In genomic region chr12:128797119-128798118, GRCh38 we compare ENCODE assay signal across 8 cellular contexts. TPM values are rescaled to one million over a fixed set of nuclear protein-coding genes. Genes with fewer than 3 reads are reported as not detected.
A peak's percentile ranks its signal among the peaks of the same experiment; 100 is the strongest.
DNase-seq lines count a peak whose midpoint lies in the region; ATAC-seq, FAIRE-seq and TF ChIP-seq lines count a peak whose summit lies in the region.

No MANE protein-coding gene starts in this region.

- H3K27me3 ChIP-seq in gastroesophageal sphincter, result no peaks in the 10 kb centered on the region

- peaks cover 0 to 90% of the 10 kb centered on the region in 2 donors for H3K36me3 ChIP-seq in gastroesophageal sphincter

- H3K9me3 ChIP-seq in gastroesophageal sphincter, result no peaks in the 10 kb centered on the region

- no peak; the same call in none of the 2 replicates for TF ChIP-seq POLR2A in GM12892 (IDR thresholded peaks at IDR 0.05; ENCODE audit: low read depth, low read length)
- TF ChIP-seq POLR2A in gastroesophageal sphincter (IDR thresholded peaks at IDR 0.05), result no peak

- TF ChIP-seq CTCF in osteocyte (IDR thresholded peaks at IDR 0.05) (no peak), gastroesophageal sphincter (IDR thresholded peaks at IDR 0.05) (no peak)

- WGBS in gastroesophageal sphincter (ENCODE audit: low coverage in 1 of 2), 2 donors, result 35 to 72% methylated on average over 4 to 6 of the region's 20 CpGs

- H3K27ac Mint-ChIP-seq in osteocyte (ENCODE audit: unreplicated experiment), result no peak overlapping the region

- no peaks in the 10 kb centered on the region for H3K27me3 Mint-ChIP-seq in osteocyte (ENCODE audit: unreplicated experiment)

- no peak for DNase-seq in GM12892 (ENCODE audit: insufficient read length)
- DNase-seq in H4 (ENCODE audit: low spot score), result peak; percentile 34
- peak; percentile 64 for DNase-seq in NCI-H226
- DNase-seq in iris pigment epithelial cell (ENCODE audit: low read depth), result peak; percentile 55
- DNase-seq in osteocyte (ENCODE audit: extremely low spot score, unreplicated experiment), result no peak
- DNase-seq in COLO668 (lab: John Stamatoyannopoulos, UW; ENCODE audit: unreplicated experiment), result no peak
- DNase-seq in HUDEP-2 (lab: John Stamatoyannopoulos, UW; ENCODE audit: unreplicated experiment in 76 of 76), result no peak

- H3K36me3 Mint-ChIP-seq in osteocyte (ENCODE audit: unreplicated experiment), result peaks cover 57% of the 10 kb centered on the region

- H3K4me3 Mint-ChIP-seq in osteocyte (ENCODE audit: unreplicated experiment), result no peak overlapping the region

- peak; percentile 96 for FAIRE-seq in GM12892 (lab: Jason Lieb, UNC)

- no peaks in the 10 kb centered on the region for H3K9me3 Mint-ChIP-seq in osteocyte (ENCODE audit: unreplicated experiment)

- H3K4me3 ChIP-seq in gastroesophageal sphincter, result no peak overlapping the region

- peaks cover 19% of the 10 kb centered on the region for H3K4me1 Mint-ChIP-seq in osteocyte (ENCODE audit: unreplicated experiment)

- no peak overlapping the region for H3K27ac ChIP-seq in gastroesophageal sphincter

- no peak for ATAC-seq in gastroesophageal sphincter

- H3K4me1 ChIP-seq in gastroesophageal sphincter, result peaks cover 0 to 21% (median 0%) of the 10 kb centered on the region in 3 donors

- TF ChIP-seq EP300 in gastroesophageal sphincter (IDR thresholded peaks at IDR 0.05), result no peak

RNA-seq across cellular contexts. Expression of gene SLC15A4, which starts 26.3 kb away (rescaled TPM):
- 84.2 TPM for polyA plus RNA-seq in GM12892 (2012; ENCODE audit: missing spikeins)
- total RNA-seq in H4 (2014; rRNA removed; shearing (Covaris generic)), result 9.9 and 14.6 TPM in 2 replicates
- total RNA-seq in osteocyte (29.3 and 34.3 TPM in 2 replicates), gastroesophageal sphincter (10 to 100 TPM; 28.1 to 49.9 (median 45.8) TPM)

RNA-seq across cellular contexts. Expression of gene GLT1D1, which starts 55.9 kb away (rescaled TPM):
- polyA plus RNA-seq in GM12892 (2012; ENCODE audit: missing spikeins), result 5.3 TPM
- total RNA-seq in H4 (2014; rRNA removed; shearing (Covaris generic)), result not detected in 2 replicates
- total RNA-seq in osteocyte (0.11 TPM in 1 of 2 replicates, not detected in the other), gastroesophageal sphincter (1 to 10 TPM in 1 of 4 donors, under 1 TPM in 2, not detected in 1; 0.27 to 1.8 (median 0.47) TPM)

Comparison
In these comparisons a context has a peak if more than half of its experiments do, and no peak if none do; other contexts are left out.
1. DNase-seq: peak in H4 (single experiment), NCI-H226 (single experiment) and iris pigment epithelial cell (single experiment); none in GM12892 (single experiment), osteocyte (single experiment), COLO668 (single experiment) and HUDEP-2 (0 of 76).